1 cellular context compared by ENCODE assay signal in the genomic region with DNA sequence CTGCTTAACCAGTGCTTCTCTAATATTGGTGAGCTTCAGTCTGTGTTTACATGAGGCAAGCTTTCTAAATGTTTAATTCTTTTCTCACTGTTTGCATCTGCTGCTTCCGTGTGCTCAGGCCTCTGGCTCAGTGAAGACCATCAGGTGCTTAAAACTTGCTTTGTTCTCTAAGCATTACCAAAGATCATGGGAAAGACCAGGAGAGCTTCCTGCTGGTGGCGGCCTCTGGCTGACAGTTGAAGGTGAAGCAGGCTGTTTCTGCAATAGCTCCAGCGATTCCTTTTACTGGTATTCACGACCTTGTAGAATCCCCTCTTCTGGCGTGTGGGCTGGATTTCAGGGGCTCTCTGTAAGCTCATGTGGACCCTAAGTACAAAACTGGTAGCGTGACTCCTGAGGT.
TF ChIP-seq lines count a peak whose summit lies in the region.

No MANE protein-coding gene starts in this region.

TF ChIP-seq in HCT116, 20 proteins besides CTCF, POLR2A, EP300 and RAD21:
- TF ChIP-seq REST (IDR thresholded peaks at IDR 0.05; ENCODE audit: low read depth), result no peak
- no peak for TF ChIP-seq ZFX (IDR thresholded peaks at IDR 0.05)
- TF ChIP-seq, protein P1, sequence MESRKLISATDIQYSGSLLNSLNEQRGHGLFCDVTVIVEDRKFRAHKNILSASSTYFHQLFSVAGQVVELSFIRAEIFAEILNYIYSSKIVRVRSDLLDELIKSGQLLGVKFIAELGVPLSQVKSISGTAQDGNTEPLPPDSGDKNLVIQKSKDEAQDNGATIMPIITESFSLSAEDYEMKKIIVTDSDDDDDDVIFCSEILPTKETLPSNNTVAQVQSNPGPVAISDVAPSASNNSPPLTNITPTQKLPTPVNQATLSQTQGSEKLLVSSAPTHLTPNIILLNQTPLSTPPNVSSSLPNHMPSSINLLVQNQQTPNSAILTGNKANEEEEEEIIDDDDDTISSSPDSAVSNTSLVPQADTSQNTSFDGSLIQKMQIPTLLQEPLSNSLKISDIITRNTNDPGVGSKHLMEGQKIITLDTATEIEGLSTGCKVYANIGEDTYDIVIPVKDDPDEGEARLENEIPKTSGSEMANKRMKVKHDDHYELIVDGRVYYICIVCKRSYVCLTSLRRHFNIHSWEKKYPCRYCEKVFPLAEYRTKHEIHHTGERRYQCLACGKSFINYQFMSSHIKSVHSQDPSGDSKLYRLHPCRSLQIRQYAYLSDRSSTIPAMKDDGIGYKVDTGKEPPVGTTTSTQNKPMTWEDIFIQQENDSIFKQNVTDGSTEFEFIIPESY (IDR thresholded peaks at IDR 0.05; ENCODE audit: extremely low read depth, insufficient replicate concordance, low read length), result no peak
- no peak for TF ChIP-seq CBX3 (IDR thresholded peaks at IDR 0.05; ENCODE audit: low read depth)
- TF ChIP-seq CEBPB (IDR thresholded peaks at IDR 0.05; ENCODE audit: low read depth), result no peak
- no peak for TF ChIP-seq FOSL1 (IDR thresholded peaks at IDR 0.05; ENCODE audit: low read depth)
- TF ChIP-seq TCF7L2 (IDR thresholded peaks at IDR 0.05; ENCODE audit: borderline replicate concordance, extremely low read depth, insufficient read depth, insufficient read length), result no peak
- TF ChIP-seq ZNF274 (IDR thresholded peaks at IDR 0.05; ENCODE audit: low read depth, low read length), result no peak
- no peak for TF ChIP-seq SP1 (IDR thresholded peaks at IDR 0.05; ENCODE audit: low read depth)
- no peak for TF ChIP-seq SRF (IDR thresholded peaks at IDR 0.05; ENCODE audit: low read depth)
- no peak for TF ChIP-seq YY1 (IDR thresholded peaks at IDR 0.05; ENCODE audit: extremely low read depth, insufficient replicate concordance, low read depth, low read length)
- TF ChIP-seq, protein P2, sequence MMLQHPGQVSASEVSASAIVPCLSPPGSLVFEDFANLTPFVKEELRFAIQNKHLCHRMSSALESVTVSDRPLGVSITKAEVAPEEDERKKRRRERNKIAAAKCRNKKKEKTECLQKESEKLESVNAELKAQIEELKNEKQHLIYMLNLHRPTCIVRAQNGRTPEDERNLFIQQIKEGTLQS (IDR thresholded peaks at IDR 0.05), result no peak
- TF ChIP-seq EZH2 (IDR thresholded peaks at IDR 0.05), result no peak
- TF ChIP-seq EGR1 (IDR thresholded peaks at IDR 0.05; ENCODE audit: low read depth), result no peak
- TF ChIP-seq POLR2AphosphoS5 (IDR thresholded peaks at IDR 0.05; ENCODE audit: low read depth, low read length), result no peak
- no peak for TF ChIP-seq ELF1 (IDR thresholded peaks at IDR 0.05; ENCODE audit: borderline replicate concordance, low read depth)
